In genomic region chr5:180832638-180833068, GRCh38 we compare ENCODE assay signal across 8 cellular contexts. TPM values are rescaled to one million over a fixed set of nuclear protein-coding genes. Genes with fewer than 3 reads are reported as not detected.
DNase-seq lines count a peak whose midpoint lies in the region; ATAC-seq and TF ChIP-seq lines count a peak whose summit lies in the region.

No MANE protein-coding gene starts in this region.

- H3K36me3 Mint-ChIP-seq in T-cell = peaks cover 36% of the 10 kb centered on the region

- no peak for TF ChIP-seq EP300 in transverse colon (IDR thresholded peaks at IDR 0.05; ENCODE audit: low read depth)

- no peaks in the 10 kb centered on the region for H3K27me3 Mint-ChIP-seq in T-cell

- in situ Hi-C loops in transverse colon (cut with MboI; ENCODE audit: low pct_ligation_motif_present in 1 of 4, low pct_unique_long_range_greater_than_20kb in 1 of 4, low sequenced_read_pairs in 3 of 4) = no loop called here

- TF ChIP-seq POLR2A in transverse colon (IDR thresholded peaks at IDR 0.05) = no peak

- TF ChIP-seq CTCF in foreskin fibroblast (IDR thresholded peaks at IDR 0.05; ENCODE audit: low read depth, low read length) (no peak), transverse colon (IDR thresholded peaks at IDR 0.05) (no peak)

- peak in 33 of 34 experiments; percentile 13 to 66 (median 39) for DNase-seq in T-cell
- DNase-seq in foreskin fibroblast = no peak
- peak; percentile 39 for DNase-seq in transverse colon
- no peak for DNase-seq in posterior cingulate gyrus
- DNase-seq in MV-4-11 (lab: John Stamatoyannopoulos, UW) = no peak
- DNase-seq in iPS-NIHi11 (ENCODE audit: low spot score) = no peak

- no peaks in the 10 kb centered on the region for H3K9me3 ChIP-seq in transverse colon

- intact Hi-C loops in transverse colon (cut with DNase I; ENCODE audit: low total_unique reads) (no loop called here), posterior cingulate gyrus (cut with DNase I) (no loop called here)

- peaks cover 0 to 4% (median 0%) of the 10 kb centered on the region in 3 donors for H3K9me3 Mint-ChIP-seq in T-cell

- no peaks in the 10 kb centered on the region for H3K36me3 ChIP-seq in transverse colon

- H3K4me1 Mint-ChIP-seq in T-cell = peaks cover 55 to 61% (median 56%) of the 10 kb centered on the region in 3 donors

- H3K27ac Mint-ChIP-seq in T-cell = peak overlapping the region; percentile 99

- peak; percentile 39 for ATAC-seq in GM18858 (IDR thresholded peaks at IDR 0.05; ENCODE audit: unreplicated experiment)
- ATAC-seq in HG02623 (IDR thresholded peaks at IDR 0.05; ENCODE audit: unreplicated experiment) = peak; percentile 42
- peak; percentile 23 to 72 (median 28) for ATAC-seq in T-cell (replicated peaks in 1 of 4)

- peak overlapping the region; percentile 20 to 99 (median 99) for H3K27ac ChIP-seq in transverse colon

- peaks cover 5 to 28% (median 15%) of the 10 kb centered on the region in 4 donors for H3K4me1 ChIP-seq in transverse colon

- CTCF ChIA-PET in T-cell (lab: Charles Lee) = interaction anchor here in 1 of 2 donors (0.7 to 2.3 kb wide), 3 partner anchors 27 to 203 kb away, joined by 4 to 15 read pairs (median 6); partner anchors contain the start of gene MGAT1

- peak overlapping the region; percentile 79 to 97 for H3K4me3 ChIP-seq in foreskin fibroblast (ENCODE audit: low read depth in 1 of 2, low read length in 2 of 2)
- H3K4me3 ChIP-seq in transverse colon = peak overlapping the region in 2 of 4 donors; percentile 75 to 87

- POLR2A ChIA-PET in T-cell (lab: Charles Lee) = interaction anchor here in 1 of 2 donors (0.5 kb wide), 1 partner anchor 28 kb away, joined by 4 read pairs; no protein-coding TSS in a partner anchor

- WGBS in transverse colon (ENCODE audit: low coverage in 1 of 2), 2 donors = 50% methylated on average over 2 of the region's 2 CpGs; no CpG with 5 or more reads in 1 of the 2 donors

- H3K27me3 ChIP-seq in transverse colon = no peaks in the 10 kb centered on the region

- peak overlapping the region; percentile 94 to 97 (median 94) for H3K4me3 Mint-ChIP-seq in T-cell

RNA-seq across cellular contexts. Expression of gene ZFP62, which starts 28.4 kb away (rescaled TPM):
- total RNA-seq in T-cell (10 to 100 TPM; 26.9 to 61.7 (median 54.9) TPM), transverse colon (10 to 100 TPM in 3 of 4 donors, 1 to 10 TPM in 1; 4.1 to 35.7 (median 26.9) TPM)

RNA-seq across cellular contexts. Expression of gene MGAT1, which starts 30.0 kb away (rescaled TPM):
- total RNA-seq in T-cell (100 to 1,000 TPM in 3 of 5 donors, 10 to 100 TPM in 2; 83.1 to 198 (median 145) TPM), transverse colon (100 to 1,000 TPM in 3 of 4 donors, 10 to 100 TPM in 1; 98.5 to 131 (median 114) TPM)

Comparison
In these comparisons a context has a peak if more than half of its experiments do, and no peak if none do; other contexts are left out.
1. DNase-seq: peak in T-cell (33 of 34) and transverse colon (single experiment); none in foreskin fibroblast (0 of 2), posterior cingulate gyrus (0 of 10), MV-4-11 (single experiment) and iPS-NIHi11 (single experiment).
2. Peak in every context shown above with its lines, with median percentiles within 50 percentile points of each other: ATAC-seq.